23 cellular contexts compared by ENCODE assay signal in the genomic region with DNA sequence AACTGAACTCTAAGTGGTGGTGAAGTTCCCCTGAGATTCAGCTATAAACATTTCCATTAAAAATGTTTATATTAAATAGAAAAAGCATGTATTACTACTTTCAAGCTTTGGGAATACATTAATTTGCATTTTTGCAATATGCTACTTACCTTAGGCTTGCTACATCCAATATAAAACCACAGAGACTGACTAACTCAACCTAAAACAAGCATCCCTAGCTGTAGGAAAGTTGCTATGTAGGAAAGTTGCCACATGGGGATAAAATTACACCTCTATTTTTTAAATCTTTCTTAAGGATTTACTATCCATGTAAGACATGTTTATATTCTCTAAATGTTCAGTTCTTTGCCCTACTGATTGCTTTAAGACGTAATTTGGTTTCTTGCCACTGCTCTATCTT. TPM values are rescaled to one million over a fixed set of nuclear protein-coding genes. Genes with fewer than 3 reads are reported as not detected.
DNase-seq lines count a peak whose midpoint lies in the region; ATAC-seq and TF ChIP-seq lines count a peak whose summit lies in the region.
"Had no signal": no experiment of that assay in that cellular context is flagged by ENCODE, and none has a peak within 500 bp of the region (broad histone marks: within the 10 kb centered on the region; RNA-seq: fewer than 3 reads in every experiment).

No MANE protein-coding gene starts in this region.

- CTCF ChIA-PET in HEK293 (lab: Yijun Ruan, JAX) (interaction anchor here (1.6 kb wide), 1 partner anchor 12 kb away, joined by 7 read pairs; a partner anchor contains a TSS), SK-N-SH (lab: Yijun Ruan, JAX) (interaction anchor here (0.8 to 1.7 kb wide), 4 partner anchors 12 to 95 kb away, joined by 3 read pairs; no protein-coding TSS in a partner anchor)

- no peak overlapping the region for H3K4me2 ChIP-seq in GM23338
- H3K4me2 ChIP-seq in fibroblast of lung (ENCODE audit: extremely low read depth, insufficient read depth, low read length): no peak overlapping the region
- peak overlapping the region; percentile 2 for H3K4me2 ChIP-seq in hepatocyte
- H3K4me2 ChIP-seq in SK-N-SH: no peak overlapping the region
- H3K4me2 ChIP-seq: A549; BLaER1 treated with 17β-estradiol and CSF1 and Interleukin-3, amounts not matched to agents 10 nM and 100 nM had no signal

- no peak overlapping the region for H3K4me3 ChIP-seq in GM23338
- no peak overlapping the region for H3K4me3 ChIP-seq in HEK293 (ENCODE audit: low read depth, low read length)
- H3K4me3 ChIP-seq in fibroblast of lung (replicated peaks in 1 of 4; ENCODE audit: control extremely low read depth in 1 of 4, insufficient read depth in 1 of 4, low read depth in 3 of 4, low read length in 4 of 4): no peak overlapping the region
- no peak overlapping the region for H3K4me3 ChIP-seq in hepatocyte
- H3K4me3 ChIP-seq in SK-N-SH (ENCODE audit: low read depth in 2 of 2, low read length in 1 of 2): no peak overlapping the region
- H3K4me3 ChIP-seq: A549; BLaER1 treated with 17β-estradiol and CSF1 and Interleukin-3, amounts not matched to agents 10 nM and 100 nM had no signal

- H4K20me1 ChIP-seq in GM23338 (replicated peaks; ENCODE audit: insufficient read depth): no peaks in the 10 kb centered on the region
- no peaks in the 10 kb centered on the region for H4K20me1 ChIP-seq in fibroblast of lung (ENCODE audit: control insufficient read depth, extremely low read depth, insufficient read depth, low read length)
- peaks cover 4% of the 10 kb centered on the region for H4K20me1 ChIP-seq in hepatocyte (ENCODE audit: insufficient read depth, poor library complexity, severe bottlenecking)
- peaks cover 14% of the 10 kb centered on the region; the same call in 1 of the 2 replicates for H4K20me1 ChIP-seq in SK-N-SH (ENCODE audit: insufficient read depth)

- H3K36me3 ChIP-seq in GM23338 (ENCODE audit: insufficient read depth) (no peaks in the 10 kb centered on the region), HEK293 (ENCODE audit: control insufficient read depth in 2 of 2, insufficient read depth in 1 of 2, low read length in 2 of 2) (no peaks in the 10 kb centered on the region), fibroblast of lung (ENCODE audit: control insufficient read depth, insufficient read depth, low read length) (no peaks in the 10 kb centered on the region), hepatocyte (replicated peaks; ENCODE audit: insufficient read depth, low read depth) (no peaks in the 10 kb centered on the region), SK-N-SH (replicated peaks in 1 of 2; ENCODE audit: control insufficient read depth in 1 of 2, insufficient read depth in 2 of 2, low read length in 1 of 2) (peaks cover 2 to 6% of the 10 kb centered on the region in 2 experiments)
- H3K36me3 ChIP-seq: BE2C had no signal

- ATAC-seq in GM23338 (no peak), GM19452 (IDR thresholded peaks at IDR 0.05; ENCODE audit: unreplicated experiment) (no peak)
- ATAC-seq: A549, HCT116 had no signal

- H3K4me1 ChIP-seq in GM23338 (ENCODE audit: insufficient read depth): peaks cover 7% of the 10 kb centered on the region; the same call in 1 of the 2 replicates
- H3K4me1 ChIP-seq in HEK293 (ENCODE audit: control insufficient read depth, insufficient read depth, low read length): peaks cover 24% of the 10 kb centered on the region
- no peaks in the 10 kb centered on the region for H3K4me1 ChIP-seq in fibroblast of lung (ENCODE audit: control insufficient read depth, extremely low read depth, insufficient read depth, low read length)
- H3K4me1 ChIP-seq in hepatocyte (ENCODE audit: insufficient read depth): peaks cover 4% of the 10 kb centered on the region
- peaks cover 0 to 17% of the 10 kb centered on the region in 2 experiments; a peak in 2 of 4 replicates for H3K4me1 ChIP-seq in SK-N-SH (ENCODE audit: control insufficient read depth in 1 of 2, insufficient read depth in 2 of 2, low read depth in 1 of 2, low read length in 1 of 2)

- H3F3A ChIP-seq in GM23338 (replicated peaks; ENCODE audit: low read depth): no peaks in the 10 kb centered on the region
- peaks cover 4% of the 10 kb centered on the region for H3F3A ChIP-seq in SK-N-SH (replicated peaks; ENCODE audit: insufficient read depth)

- peaks cover 9% of the 10 kb centered on the region for H3K4me1 Mint-ChIP-seq in GM23338

- H3K27ac ChIP-seq in GM23338 (ENCODE audit: low read depth): no peak overlapping the region
- no peak overlapping the region for H3K27ac ChIP-seq in HEK293 (ENCODE audit: extremely low read depth, low read depth, low read length)
- H3K27ac ChIP-seq in fibroblast of lung (ENCODE audit: insufficient read depth, low read length): no peak overlapping the region
- no peak overlapping the region for H3K27ac ChIP-seq in hepatocyte
- H3K27ac ChIP-seq in SK-N-SH (ENCODE audit: low read depth in 2 of 2, low read length in 1 of 2): no peak overlapping the region
- H3K27ac ChIP-seq: A549; BLaER1 treated with 17β-estradiol and CSF1 and Interleukin-3, amounts not matched to agents 10 nM and 100 nM had no signal

- TF ChIP-seq CTCF in GM23338 (conservative IDR thresholded peaks at IDR 0.05; ENCODE audit: low read depth in 2 of 2) (no peak), HEK293 (tag by site-specific recombination; IDR thresholded peaks at IDR 0.05) (no peak), fibroblast of lung (conservative IDR thresholded peaks at IDR 0.05 in 1 of 2, IDR thresholded peaks at IDR 0.05 in 1 of 2; ENCODE audit: low read depth in 1 of 2, low read length in 2 of 2) (no peak), hepatocyte (IDR thresholded peaks at IDR 0.05; ENCODE audit: poor library complexity) (no peak), SK-N-SH (IDR thresholded peaks at IDR 0.05) (no peak), GM20000 (IDR thresholded peaks at IDR 0.05; ENCODE audit: extremely low read depth, missing control alignments) (no peak)

- no peak overlapping the region for H3K27ac Mint-ChIP-seq in GM23338
- H3K27ac Mint-ChIP-seq: CD14-positive monocyte; CD4-positive, alpha-beta T cell; CD8-positive, alpha-beta memory T cell; HFFc6 had no signal

- H3K9me3 Mint-ChIP-seq in GM23338: no peaks in the 10 kb centered on the region
- H3K9me3 Mint-ChIP-seq: CD14-positive monocyte; CD4-positive, alpha-beta T cell; CD8-positive, alpha-beta memory T cell; HFFc6 had no signal

- TF ChIP-seq RAD21 in SK-N-SH (IDR thresholded peaks at IDR 0.05; ENCODE audit: low read length): no peak

- H2AFZ ChIP-seq in GM23338 (no peak overlapping the region), fibroblast of lung (ENCODE audit: low read length) (no peak overlapping the region), hepatocyte (no peak overlapping the region), SK-N-SH (ENCODE audit: low read depth) (no peak overlapping the region)

- peaks cover 58% of the 10 kb centered on the region for H3K79me2 ChIP-seq in GM23338 (replicated peaks; ENCODE audit: insufficient read depth)
- no peaks in the 10 kb centered on the region for H3K79me2 ChIP-seq in fibroblast of lung (ENCODE audit: control insufficient read depth, insufficient read depth, low read length)
- peaks cover 87% of the 10 kb centered on the region for H3K79me2 ChIP-seq in hepatocyte
- H3K79me2 ChIP-seq in SK-N-SH (ENCODE audit: insufficient read depth): peaks cover 62% of the 10 kb centered on the region

- H3K9me3 ChIP-seq in HEK293 (ENCODE audit: control insufficient read depth, insufficient read depth, low read depth, low read length): no peaks in the 10 kb centered on the region
- no peaks in the 10 kb centered on the region for H3K9me3 ChIP-seq in fibroblast of lung (ENCODE audit: control insufficient read depth, insufficient read depth, low read depth, low read length)
- H3K9me3 ChIP-seq in hepatocyte (ENCODE audit: low read depth): no peaks in the 10 kb centered on the region
- no peaks in the 10 kb centered on the region for H3K9me3 ChIP-seq in SK-N-SH
- H3K9me3 ChIP-seq: A549; BE2C; BLaER1 treated with 17β-estradiol and CSF1 and Interleukin-3, amounts not matched to agents 10 nM and 100 nM had no signal

- H3K27me3 ChIP-seq in GM23338 (ENCODE audit: insufficient read depth) (no peaks in the 10 kb centered on the region), fibroblast of lung (ENCODE audit: control insufficient read depth, insufficient read depth, low read length) (no peaks in the 10 kb centered on the region), hepatocyte (no peaks in the 10 kb centered on the region), SK-N-SH (ENCODE audit: insufficient read depth) (no peaks in the 10 kb centered on the region)
- H3K27me3 ChIP-seq: BE2C; BLaER1 treated with 17β-estradiol and CSF1 and Interleukin-3, amounts not matched to agents 10 nM and 100 nM had no signal

- no peak for TF ChIP-seq EP300 in SK-N-SH (IDR thresholded peaks at IDR 0.05; ENCODE audit: borderline replicate concordance in 1 of 2, low read depth in 1 of 2, low read length in 1 of 2)

- H3K9ac ChIP-seq in fibroblast of lung (ENCODE audit: insufficient read depth, low read length): no peak overlapping the region
- H3K9ac ChIP-seq in SK-N-SH: no peak overlapping the region
- H3K9ac ChIP-seq: BLaER1 treated with 17β-estradiol and CSF1 and Interleukin-3, amounts not matched to agents 10 nM and 100 nM had no signal

- H3K36me3 Mint-ChIP-seq in GM23338 (ENCODE audit: low read depth): no peaks in the 10 kb centered on the region

- POLR2A ChIA-PET in HEK293 (lab: Yijun Ruan, JAX) (interaction anchor here (1.5 kb wide), 1 partner anchor 13 kb away, joined by 7 read pairs; a partner anchor contains a TSS), SK-N-SH (lab: Yijun Ruan, JAX) (no interaction called here)

- H3K27me3 Mint-ChIP-seq in GM23338 (ENCODE audit: insufficient read depth, low read depth, poor library complexity): peaks cover 4% of the 10 kb centered on the region
- H3K27me3 Mint-ChIP-seq: CD4-positive, alpha-beta T cell; CD8-positive, alpha-beta memory T cell had no signal

- no peak overlapping the region for H3K4me3 Mint-ChIP-seq in GM23338
- H3K4me3 Mint-ChIP-seq: CD14-positive monocyte; CD4-positive, alpha-beta T cell; CD8-positive, alpha-beta memory T cell; HFFc6 had no signal

- H3K9me2 ChIP-seq in GM23338 (ENCODE audit: insufficient read depth) (no peaks in the 10 kb centered on the region), hepatocyte (replicated peaks; ENCODE audit: insufficient read depth) (no peaks in the 10 kb centered on the region), SK-N-SH (no peaks in the 10 kb centered on the region)

- 79% methylated on average over 1 of the region's 1 CpG for WGBS in hepatocyte (ENCODE audit: low lambda C conversion rate, missing lambda C conversion rate)
- WGBS in SK-N-SH (ENCODE audit: low lambda C conversion rate): 91% methylated on average over 1 of the region's 1 CpG

- DNase-seq in GM23338 (ENCODE audit: low spot score) (peak; percentile 15), fibroblast of lung (ENCODE audit: low read depth in 2 of 2) (peak; percentile 3 to 28), hepatocyte (ENCODE audit: low spot score) (no peak), SK-N-SH (no peak), NCI-H226 (no peak), GM20000 (ENCODE audit: low spot score) (no peak)
- DNase-seq: 8988T; ACHN; AML-193; BE2C; CD4-positive, alpha-beta T cell; CD8-positive, alpha-beta memory T cell; DMS53; DMS79 treated with DMSO at 0.1 percent for 48 hours; GF-D8; H7; HFFc6 had no signal

RNA-seq across cellular contexts. Expression of a gene that starts 12.8 kb away (rescaled TPM):
- total RNA-seq in GM23338 (2014; rRNA removed; shearing (Covaris generic)): 53.0 and 53.9 TPM in 2 replicates
- polyA plus RNA-seq in GM23338 (2016; fragmentation: Nextera tagmentation; extraction: Ambion mirVana) (22.1 and 26.8 TPM in 2 replicates), fibroblast of lung (24.1 and 44.3 TPM in 2 replicates), hepatocyte (17.9 and 22.4 TPM in 2 replicates), SK-N-SH (2012; rRNA removed) (11.5 and 18.2 TPM in 2 replicates)
- total RNA-seq in fibroblast of lung (44.9 and 60.6 TPM in 2 replicates), hepatocyte (39.9 and 47.6 TPM in 2 replicates)
- 18.7 and 31.6 TPM in 2 replicates for polyA plus RNA-seq in fibroblast of lung (2012)
- polyA minus RNA-seq in fibroblast of lung (ENCODE audit: low replicate concordance): 18.4 and 33.0 TPM in 2 replicates
- 17.2 and 20.0 TPM in 2 replicates for polyA plus RNA-seq in SK-N-SH (2012; cell fraction: cytosol; rRNA removed)
- 4.5 and 9.9 TPM in 2 replicates for polyA plus RNA-seq in SK-N-SH (2012; cell fraction: nucleus; rRNA removed)

Comparison
In these comparisons a context has a peak if more than half of its experiments do, and no peak if none do; other contexts are left out.
1. DNase-seq: peak in GM23338 (single experiment) and fibroblast of lung (2 of 2); none in hepatocyte (single experiment), SK-N-SH (single experiment), NCI-H226 (single experiment) and GM20000 (single experiment).